8 cellular contexts compared by ENCODE assay signal in genomic region chr2:163736433-163737168, GRCh38. TPM values are rescaled to one million over a fixed set of nuclear protein-coding genes. Genes with fewer than 3 reads are reported as not detected.
DNase-seq lines count a peak whose midpoint lies in the region; ATAC-seq and TF ChIP-seq lines count a peak whose summit lies in the region.

No MANE protein-coding gene starts in this region.

- peaks cover 5% of the 10 kb centered on the region for H3K27me3 Mint-ChIP-seq in GM23338 (ENCODE audit: insufficient read depth, low read depth, poor library complexity)
- H3K27me3 Mint-ChIP-seq in naive thymus-derived CD4-positive, alpha-beta T cell: peaks cover 32 to 50% (median 38%) of the 10 kb centered on the region in 5 donors

- peak; percentile 21 to 37 for TF ChIP-seq CTCF in GM23338 (conservative IDR thresholded peaks at IDR 0.05; ENCODE audit: low read depth in 2 of 2)
- TF ChIP-seq CTCF in fibroblast of pulmonary artery (IDR thresholded peaks at IDR 0.05; ENCODE audit: low read length, missing control alignments): peak; percentile 23

- no peaks in the 10 kb centered on the region for H3K36me3 ChIP-seq in GM23338 (ENCODE audit: insufficient read depth)
- H3K36me3 ChIP-seq in naive thymus-derived CD4-positive, alpha-beta T cell (ENCODE audit: control insufficient read depth in 2 of 3, insufficient read depth in 3 of 3, low read length in 3 of 3): no peaks in the 10 kb centered on the region

- peak overlapping the region; percentile 86 for H3K27ac ChIP-seq in GM23338 (ENCODE audit: low read depth)
- no peak overlapping the region for H3K27ac ChIP-seq in naive thymus-derived CD4-positive, alpha-beta T cell (ENCODE audit: low read depth, low read length)

- H3K4me2 ChIP-seq in GM23338: peak overlapping the region; percentile 88

- intact Hi-C loops in naive thymus-derived CD4-positive, alpha-beta T cell (cut with micrococcal nuclease): no loop called here

- H3K4me3 ChIP-seq in GM23338: peak overlapping the region; percentile 80
- H3K4me3 ChIP-seq in fibroblast of pulmonary artery (replicated peaks; ENCODE audit: low read depth, low read length): peak overlapping the region; percentile 79
- H3K4me3 ChIP-seq in naive thymus-derived CD4-positive, alpha-beta T cell (ENCODE audit: low read length): no peak overlapping the region

- no peaks in the 10 kb centered on the region for H3K9me3 ChIP-seq in naive thymus-derived CD4-positive, alpha-beta T cell (ENCODE audit: control insufficient read depth in 2 of 3, low read length in 3 of 3)

- no peaks in the 10 kb centered on the region for H3K9me2 ChIP-seq in GM23338 (ENCODE audit: insufficient read depth)

- peak overlapping the region; percentile 91 for H3K4me3 Mint-ChIP-seq in GM23338
- H3K4me3 Mint-ChIP-seq in naive thymus-derived CD4-positive, alpha-beta T cell: no peak overlapping the region

- ATAC-seq in GM23338: peak; percentile 86
- peak; percentile 16 for ATAC-seq in naive thymus-derived CD4-positive, alpha-beta T cell
- ATAC-seq in HG03175 (IDR thresholded peaks at IDR 0.05; ENCODE audit: unreplicated experiment): no peak
- no peak for ATAC-seq in HG03457 (IDR thresholded peaks at IDR 0.05; ENCODE audit: unreplicated experiment)

- CTCF ChIA-PET in naive thymus-derived CD4-positive, alpha-beta T cell (lab: Charles Lee): no interaction called here

- no peaks in the 10 kb centered on the region for H3F3A ChIP-seq in GM23338 (replicated peaks; ENCODE audit: low read depth)

- H3K4me1 ChIP-seq in GM23338 (ENCODE audit: insufficient read depth): peaks cover 33% of the 10 kb centered on the region
- no peaks in the 10 kb centered on the region for H3K4me1 ChIP-seq in naive thymus-derived CD4-positive, alpha-beta T cell (ENCODE audit: control insufficient read depth in 2 of 2, insufficient read depth in 2 of 2, low read length in 2 of 2)

- H3K27ac Mint-ChIP-seq in GM23338: peak overlapping the region; percentile 91
- H3K27ac Mint-ChIP-seq in naive thymus-derived CD4-positive, alpha-beta T cell: peak overlapping the region in 1 of 9 donors; percentile 12

- no peaks in the 10 kb centered on the region for H3K9me3 Mint-ChIP-seq in GM23338
- peaks cover 0 to 15% (median 7%) of the 10 kb centered on the region in 11 donors for H3K9me3 Mint-ChIP-seq in naive thymus-derived CD4-positive, alpha-beta T cell

- H3K79me2 ChIP-seq in GM23338 (replicated peaks; ENCODE audit: insufficient read depth): peaks cover 39% of the 10 kb centered on the region

- peak; percentile 90 for DNase-seq in GM23338 (ENCODE audit: low spot score)
- DNase-seq in RPMI7951 (ENCODE audit: low read depth): peak; percentile 60
- DNase-seq in fibroblast of pulmonary artery (ENCODE audit: low read depth): peak; percentile 39
- DNase-seq in naive thymus-derived CD4-positive, alpha-beta T cell: peak in 1 of 9 donors; percentile 4
- DNase-seq in NK-92 treated with Interleukin-12 subunit alpha and Interleukin-12 subunit beta, amount 100 ng/mL, for 24 hours (lab: John Stamatoyannopoulos, UW): no peak
- DNase-seq in activated CD4-positive, alpha-beta T cell treated with anti-CD3 and anti-CD28 coated beads for 4 hours: no peak

- peaks cover 38% of the 10 kb centered on the region for H3K4me1 Mint-ChIP-seq in GM23338
- peaks cover 0 to 12% (median 4%) of the 10 kb centered on the region in 7 donors for H3K4me1 Mint-ChIP-seq in naive thymus-derived CD4-positive, alpha-beta T cell

- H3K27me3 ChIP-seq in GM23338 (ENCODE audit: insufficient read depth): no peaks in the 10 kb centered on the region
- H3K27me3 ChIP-seq in naive thymus-derived CD4-positive, alpha-beta T cell (ENCODE audit: control insufficient read depth in 2 of 2, insufficient read depth in 2 of 2, low read length in 2 of 2): no peaks in the 10 kb centered on the region

- POLR2A ChIA-PET in naive thymus-derived CD4-positive, alpha-beta T cell (lab: Charles Lee): no interaction called here

- H4K20me1 ChIP-seq in GM23338 (replicated peaks; ENCODE audit: insufficient read depth): no peaks in the 10 kb centered on the region

- H3K36me3 Mint-ChIP-seq in GM23338 (ENCODE audit: low read depth): no peaks in the 10 kb centered on the region
- peaks cover 0 to 4% (median 0%) of the 10 kb centered on the region in 5 donors for H3K36me3 Mint-ChIP-seq in naive thymus-derived CD4-positive, alpha-beta T cell

- no peak overlapping the region for H2AFZ ChIP-seq in GM23338

TF ChIP-seq in GM23338, 12 proteins besides CTCF, POLR2A, EP300 and RAD21:
- TF ChIP-seq ZNF114 (CRISPR knock-in tag; IDR thresholded peaks at IDR 0.05): no peak
- no peak for TF ChIP-seq POLR2AphosphoS5 (IDR thresholded peaks at IDR 0.05; ENCODE audit: low read depth)

RNA-seq across cellular contexts. Expression of gene FIGN, which starts 0.8 kb away (rescaled TPM):
- 13.2 and 17.2 TPM in 2 replicates for total RNA-seq in GM23338 (2014; rRNA removed; shearing (Covaris generic))
- 12.1 and 23.6 TPM in 2 replicates for polyA plus RNA-seq in GM23338 (2016; fragmentation: Nextera tagmentation; extraction: Ambion mirVana)
- total RNA-seq in RPMI7951 (2014; rRNA removed; shearing (Covaris generic)): 5.3 and 5.8 TPM in 2 replicates
- total RNA-seq in naive thymus-derived CD4-positive, alpha-beta T cell: under 1 TPM in 1 of 5 experiments, not detected in 4; 0.05 TPM
- polyA plus RNA-seq in naive thymus-derived CD4-positive, alpha-beta T cell: not detected

Comparison
In these comparisons a context has a peak if more than half of its experiments do, and no peak if none do; other contexts are left out.
1. ATAC-seq: peak in GM23338 (single experiment) and naive thymus-derived CD4-positive, alpha-beta T cell (single experiment); none in HG03175 (single experiment) and HG03457 (single experiment).
2. DNase-seq: peak in GM23338 (single experiment), RPMI7951 (single experiment) and fibroblast of pulmonary artery (single experiment); none in NK-92 treated with Interleukin-12 subunit alpha and Interleukin-12 subunit beta, amount 100 ng/mL, for 24 hours (single experiment) and activated CD4-positive, alpha-beta T cell treated with anti-CD3 and anti-CD28 coated beads for 4 hours (0 of 2).